Comparison of ENCODE assay signal across 17 cellular contexts in genomic region chr2:4992226-4992625, GRCh38.
A peak's percentile ranks its signal among the peaks of the same experiment; 100 is the strongest.
DNase-seq lines count a peak whose midpoint lies in the region; ATAC-seq and TF ChIP-seq lines count a peak whose summit lies in the region.
"Had no signal": no experiment of that assay in that cellular context is flagged by ENCODE, and none has a peak within 500 bp of the region (broad histone marks: within the 10 kb centered on the region; RNA-seq: fewer than 3 reads in every experiment).

No MANE protein-coding gene starts in this region.

- no peak overlapping the region for H4K91ac ChIP-seq in H9 (ENCODE audit: insufficient read length, low read depth, low read length)

- H2BK15ac ChIP-seq in H9 (ENCODE audit: low read depth, low read length) = no peak overlapping the region

- no peaks in the 10 kb centered on the region for H3K79me1 ChIP-seq in H9 (ENCODE audit: insufficient read depth, low read depth, low read length, poor library complexity, severe bottlenecking)

- no peaks in the 10 kb centered on the region for H3K27me3 Mint-ChIP-seq in H9 (ENCODE audit: low read depth)
- no peaks in the 10 kb centered on the region for H3K27me3 Mint-ChIP-seq in endodermal cell (ENCODE audit: insufficient read depth)
- no peaks in the 10 kb centered on the region for H3K27me3 Mint-ChIP-seq in activated naive CD4-positive, alpha-beta T cell treated with anti-CD3 and anti-CD28 coated beads, Interleukin-2, amount 10 ng/mL, durations not matched to agents 7 days and 5 days
- H3K27me3 Mint-ChIP-seq: activated CD4-positive, alpha-beta memory T cell treated with anti-CD3 and anti-CD28 coated beads for 36 hours; naive B cell had no signal

- H2BK120ac ChIP-seq in H9 (ENCODE audit: low read depth, low read length, poor library complexity, severe bottlenecking) = no peak overlapping the region

- H3K27ac Mint-ChIP-seq in H9 (no peak overlapping the region), endodermal cell (no peak overlapping the region)
- H3K27ac Mint-ChIP-seq in activated naive CD4-positive, alpha-beta T cell treated with anti-CD3 and anti-CD28 coated beads, Interleukin-2, amount 10 ng/mL, durations not matched to agents 7 days and 5 days = no peak overlapping the region
- H3K27ac Mint-ChIP-seq: activated CD4-positive, alpha-beta memory T cell treated with anti-CD3 and anti-CD28 coated beads for 36 hours; naive B cell had no signal

- H2BK12ac ChIP-seq in H9 (ENCODE audit: insufficient read length, low read depth, low read length) = no peak overlapping the region

- H3K36me3 ChIP-seq in OCI-LY3 (replicated peaks; ENCODE audit: low read depth, low read length) (no peaks in the 10 kb centered on the region), endodermal cell (ENCODE audit: control insufficient read depth, insufficient read depth, low read length) (no peaks in the 10 kb centered on the region), upper lobe of left lung (no peaks in the 10 kb centered on the region)
- H3K36me3 ChIP-seq: BLaER1 treated with 17β-estradiol and CSF1 and Interleukin-3, amounts not matched to agents 10 nM and 100 nM; esophagus squamous epithelium; SJCRH30 had no signal

- TF ChIP-seq EP300 in upper lobe of left lung (IDR thresholded peaks at IDR 0.05) = no peak

- WGBS in H9 (ENCODE audit: extremely low coverage, insufficient read length, low lambda C conversion rate) = no CpG with 5 or more reads among the region's 4 CpGs
- WGBS in endodermal cell (ENCODE audit: insufficient coverage in 1 of 2, insufficient read length in 1 of 2), 2 experiments = 75 to 80% methylated on average over 1 to 4 of the region's 4 CpGs
- WGBS in upper lobe of left lung, 2 donors = 39 to 59% methylated on average over 4 of the region's 4 CpGs

- H3K23ac ChIP-seq in H9 (ENCODE audit: insufficient read length, low read depth, low read length) = no peak overlapping the region

- no peak overlapping the region for H3T11ph ChIP-seq in H9 (ENCODE audit: low read length)

- CTCF ChIA-PET in activated naive CD4-positive, alpha-beta T cell treated with anti-CD3 and anti-CD28 coated beads, Interleukin-2, amount 10 ng/mL, durations not matched to agents 7 days and 5 days (lab: Charles Lee) = no interaction called here

- no peaks in the 10 kb centered on the region for H3K79me2 ChIP-seq in H9 (ENCODE audit: insufficient read depth, low read length)
- no peaks in the 10 kb centered on the region for H3K79me2 ChIP-seq in OCI-LY3 (ENCODE audit: low read length)

- no peak overlapping the region for H3K14ac ChIP-seq in H9 (ENCODE audit: insufficient read depth, low read length)

- H3K4me3 ChIP-seq in OCI-LY3 (ENCODE audit: low read length) (no peak overlapping the region), endodermal cell (ENCODE audit: low read length) (no peak overlapping the region), upper lobe of left lung (no peak overlapping the region)
- H3K4me3 ChIP-seq: BLaER1 treated with 17β-estradiol and CSF1 and Interleukin-3, amounts not matched to agents 10 nM and 100 nM; esophagus squamous epithelium; SJCRH30 had no signal

- H2BK5ac ChIP-seq in H9 (ENCODE audit: insufficient read length, low read length) = no peak overlapping the region

- no peak overlapping the region for H3K18ac ChIP-seq in H9 (ENCODE audit: insufficient read length, low read depth, low read length)

- H3K9me3 ChIP-seq in H9 (ENCODE audit: control insufficient read depth, low read depth, low read length) (no peaks in the 10 kb centered on the region), OCI-LY3 (ENCODE audit: insufficient read depth, low read length) (0 out of 2 replicates have a peak, but pooled peaks cover 5% of the 10 kb centered on the region), endodermal cell (ENCODE audit: control insufficient read depth, low read length) (no peaks in the 10 kb centered on the region), upper lobe of left lung (no peaks in the 10 kb centered on the region)
- H3K9me3 ChIP-seq: BLaER1 treated with 17β-estradiol and CSF1 and Interleukin-3, amounts not matched to agents 10 nM and 100 nM; SJCRH30 had no signal

- peak; percentile 47 for TF ChIP-seq CTCF in C4-2B (conservative IDR thresholded peaks at IDR 0.05)
- peak; percentile 56; the same call in 2 of the 3 replicates for TF ChIP-seq CTCF in H9 (conservative IDR thresholded peaks at IDR 0.05)
- TF ChIP-seq CTCF in OCI-LY3 (IDR thresholded peaks at IDR 0.05; ENCODE audit: low read depth, low read length) = peak; percentile 21; the same call in 1 of the 2 replicates
- TF ChIP-seq CTCF in endodermal cell (conservative IDR thresholded peaks at IDR 0.05) = peak; percentile 75
- no peak for TF ChIP-seq CTCF in upper lobe of left lung (IDR thresholded peaks at IDR 0.05)

- no peak overlapping the region for H2AK5ac ChIP-seq in H9 (ENCODE audit: insufficient read length, low read length)

- H3K4ac ChIP-seq in H9 (ENCODE audit: low read depth, low read length) = no peak overlapping the region

- H4K5ac ChIP-seq in H9 (ENCODE audit: insufficient read length, low read depth, low read length) = no peak overlapping the region

- no peak overlapping the region for H4K8ac ChIP-seq in H9 (replicated peaks; ENCODE audit: insufficient read length, low read depth, low read length)

- H3K27me3 ChIP-seq in H9 (ENCODE audit: insufficient read depth, low read length) = no peaks in the 10 kb centered on the region
- H3K27me3 ChIP-seq in OCI-LY3 (ENCODE audit: low read depth, low read length) = no peaks in the 10 kb centered on the region
- no peaks in the 10 kb centered on the region for H3K27me3 ChIP-seq in endodermal cell (ENCODE audit: control insufficient read depth, insufficient read depth, low read length, poor library complexity, severe bottlenecking)
- no peaks in the 10 kb centered on the region for H3K27me3 ChIP-seq in upper lobe of left lung
- H3K27me3 ChIP-seq: BLaER1 treated with 17β-estradiol and CSF1 and Interleukin-3, amounts not matched to agents 10 nM and 100 nM; esophagus squamous epithelium; SJCRH30 had no signal

- no peak for ATAC-seq in upper lobe of left lung (ENCODE audit: low FRiP score in 2 of 2)

- DNase-seq in H9 (no peak), endodermal cell (peak; percentile 62), upper lobe of left lung (no peak), hepatic stellate cell (ENCODE audit: low spot score) (no peak)
- no peak for DNase-seq in activated naive CD4-positive, alpha-beta T cell treated with anti-CD3 and anti-CD28 coated beads, Interleukin-2, amount 10 ng/mL, durations not matched to agents 7 days and 5 days
- DNase-seq: activated CD4-positive, alpha-beta memory T cell treated with anti-CD3 and anti-CD28 coated beads for 36 hours; amniotic stem cell; cortex of kidney; EL; esophagus squamous epithelium; naive B cell; NCI-H510A treated with DMSO at 0.1 percent for 48 hours; substantia nigra had no signal

- H2BK20ac ChIP-seq in H9 (ENCODE audit: low read depth, low read length, poor library complexity, severe bottlenecking) = no peak overlapping the region

- H3K4me2 ChIP-seq in H9 (ENCODE audit: insufficient read depth, insufficient read length, low read length) (no peak overlapping the region), OCI-LY3 (ENCODE audit: low read length) (no peak overlapping the region)
- H3K4me2 ChIP-seq: BLaER1 treated with 17β-estradiol and CSF1 and Interleukin-3, amounts not matched to agents 10 nM and 100 nM had no signal

- H3K4me1 Mint-ChIP-seq in H9 (peaks cover 13% of the 10 kb centered on the region in 2 experiments), endodermal cell (peaks cover 17% of the 10 kb centered on the region)
- no peaks in the 10 kb centered on the region for H3K4me1 Mint-ChIP-seq in activated naive CD4-positive, alpha-beta T cell treated with anti-CD3 and anti-CD28 coated beads, Interleukin-2, amount 10 ng/mL, durations not matched to agents 7 days and 5 days
- H3K4me1 Mint-ChIP-seq: naive B cell had no signal

- no peaks in the 10 kb centered on the region for H3K23me2 ChIP-seq in H9 (ENCODE audit: insufficient read length, low read depth, low read length, poor library complexity, severe bottlenecking)

- H3K9me3 Mint-ChIP-seq in H9 (peaks cover 0 to 12% of the 10 kb centered on the region in 2 experiments; a peak in 3 of 5 replicates), endodermal cell (no peaks in the 10 kb centered on the region)
- peaks cover 4% of the 10 kb centered on the region for H3K9me3 Mint-ChIP-seq in activated naive CD4-positive, alpha-beta T cell treated with anti-CD3 and anti-CD28 coated beads, Interleukin-2, amount 10 ng/mL, durations not matched to agents 7 days and 5 days
- H3K9me3 Mint-ChIP-seq: activated CD4-positive, alpha-beta memory T cell treated with anti-CD3 and anti-CD28 coated beads for 36 hours had no signal

- H3K4me1 ChIP-seq in H9 (ENCODE audit: insufficient read depth, low read length) = no peaks in the 10 kb centered on the region
- H3K4me1 ChIP-seq in OCI-LY3 (ENCODE audit: low read length) = peaks cover 8% of the 10 kb centered on the region; the same call in 1 of the 2 replicates
- H3K4me1 ChIP-seq in endodermal cell (ENCODE audit: control insufficient read depth, insufficient read depth, low read length) = no peaks in the 10 kb centered on the region
- no peaks in the 10 kb centered on the region for H3K4me1 ChIP-seq in upper lobe of left lung
- H3K4me1 ChIP-seq: BLaER1 treated with 17β-estradiol and CSF1 and Interleukin-3, amounts not matched to agents 10 nM and 100 nM; esophagus squamous epithelium; SJCRH30 had no signal

- H3K9ac ChIP-seq in H9 (ENCODE audit: extremely low read depth, insufficient read length, low read length) (no peak overlapping the region), OCI-LY3 (ENCODE audit: low read length) (no peak overlapping the region), endodermal cell (ENCODE audit: extremely low read depth, low read length, poor library complexity, severe bottlenecking) (no peak overlapping the region)
- H3K9ac ChIP-seq: BLaER1 treated with 17β-estradiol and CSF1 and Interleukin-3, amounts not matched to agents 10 nM and 100 nM had no signal

- H2AFZ ChIP-seq in H9 (ENCODE audit: low read length) (no peak overlapping the region), OCI-LY3 (ENCODE audit: low read depth, low read length) (no peak overlapping the region)

- TF ChIP-seq POLR2A in upper lobe of left lung (IDR thresholded peaks at IDR 0.05) = no peak

- no peak overlapping the region for H3K4me3 Mint-ChIP-seq in H9
- no peak overlapping the region for H3K4me3 Mint-ChIP-seq in endodermal cell
- H3K4me3 Mint-ChIP-seq in activated naive CD4-positive, alpha-beta T cell treated with anti-CD3 and anti-CD28 coated beads, Interleukin-2, amount 10 ng/mL, durations not matched to agents 7 days and 5 days = no peak overlapping the region
- H3K4me3 Mint-ChIP-seq: activated CD4-positive, alpha-beta memory T cell treated with anti-CD3 and anti-CD28 coated beads for 36 hours; naive B cell had no signal

- H4K20me1 ChIP-seq in H9 (ENCODE audit: control insufficient read depth, insufficient read depth, insufficient read length) (no peaks in the 10 kb centered on the region), OCI-LY3 (ENCODE audit: insufficient read depth, low read length) (no peaks in the 10 kb centered on the region)
- H4K20me1 ChIP-seq: BLaER1 treated with 17β-estradiol and CSF1 and Interleukin-3, amounts not matched to agents 10 nM and 100 nM had no signal

- H3K27ac ChIP-seq in C4-2B (no peak overlapping the region), H9 (ENCODE audit: insufficient read length, low read depth, low read length) (no peak overlapping the region), OCI-LY3 (ENCODE audit: low read length) (no peak overlapping the region), endodermal cell (ENCODE audit: low read depth, low read length) (no peak overlapping the region), upper lobe of left lung (no peak overlapping the region)
- H3K27ac ChIP-seq: BLaER1 treated with 17β-estradiol and CSF1 and Interleukin-3, amounts not matched to agents 10 nM and 100 nM; esophagus squamous epithelium; SJCRH30 had no signal

- H3K36me3 Mint-ChIP-seq in H9 (ENCODE audit: insufficient read depth in 1 of 3, low read depth in 3 of 3) (peaks cover 0 to 4% (median 2%) of the 10 kb centered on the region in 3 experiments; a peak in 4 of 7 replicates), endodermal cell (ENCODE audit: low read depth) (no peaks in the 10 kb centered on the region)
- H3K36me3 Mint-ChIP-seq in activated naive CD4-positive, alpha-beta T cell treated with anti-CD3 and anti-CD28 coated beads, Interleukin-2, amount 10 ng/mL, durations not matched to agents 7 days and 5 days = no peaks in the 10 kb centered on the region
- H3K36me3 Mint-ChIP-seq: activated CD4-positive, alpha-beta memory T cell treated with anti-CD3 and anti-CD28 coated beads for 36 hours; naive B cell had no signal

- H3K56ac ChIP-seq in H9 (ENCODE audit: insufficient read length, low read depth, low read length) = no peak overlapping the region

Comparison
In these comparisons a context has a peak if more than half of its experiments do, and no peak if none do; other contexts are left out.
1. CTCF ChIP-seq: peak in C4-2B (single experiment), H9 (single experiment), OCI-LY3 (single experiment) and endodermal cell (single experiment); none in upper lobe of left lung (0 of 6).